Comparison of ENCODE assay signal across 8 cellular contexts in the genomic region with DNA sequence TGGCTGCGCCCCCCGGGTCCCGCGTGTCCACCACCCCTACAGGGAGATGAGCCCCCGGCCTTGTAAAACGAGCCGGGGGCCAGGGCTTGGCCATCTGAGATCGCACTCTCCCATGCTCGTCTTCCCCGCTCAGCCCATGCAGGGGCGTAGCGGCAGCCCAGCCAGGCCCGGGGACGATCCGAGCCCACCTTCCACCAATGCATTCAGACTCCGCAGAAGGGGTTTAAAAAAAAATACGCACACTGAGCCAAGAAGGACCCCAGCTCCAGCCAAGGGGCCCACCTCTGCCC. TPM values are rescaled to one million over a fixed set of nuclear protein-coding genes. Genes with fewer than 3 reads are reported as not detected.
A peak's percentile ranks its signal among the peaks of the same experiment; 100 is the strongest.
DNase-seq lines count a peak whose midpoint lies in the region; ATAC-seq and TF ChIP-seq lines count a peak whose summit lies in the region.

No MANE protein-coding gene starts in this region.

- H3K9me3 ChIP-seq in osteoblast (ENCODE audit: low read depth, low read length): no peaks in the 10 kb centered on the region

- TF ChIP-seq CTCF in GM10248 (IDR thresholded peaks at IDR 0.05; ENCODE audit: control extremely low read depth, extremely low read depth, low read depth, missing control alignments) (no peak), osteoblast (IDR thresholded peaks at IDR 0.05; ENCODE audit: extremely low read depth, low read depth, low read length) (no peak)

- ATAC-seq in GM21717 (IDR thresholded peaks at IDR 0.05; ENCODE audit: unreplicated experiment): peak; percentile 32

- peak overlapping the region; percentile 92 for H3K4me2 ChIP-seq in osteoblast (ENCODE audit: insufficient read depth, low read length)

- peaks cover 12% of the 10 kb centered on the region for H3K79me2 ChIP-seq in osteoblast (ENCODE audit: insufficient read depth, low read length)

- peaks cover 5% of the 10 kb centered on the region for H3K36me3 ChIP-seq in osteoblast (ENCODE audit: insufficient read depth, low read length)

- peak overlapping the region; percentile 95 for H3K27ac ChIP-seq in osteoblast (ENCODE audit: low read depth, low read length)

- DNase-seq in GM10248 (ENCODE audit: extremely low spot score) (peak; percentile 36), KG1 (lab: John Stamatoyannopoulos, UW) (peak; percentile 29), germinal center (ENCODE audit: low spot score) (peak; percentile 44), osteoblast (ENCODE audit: insufficient read length, low spot score, missing footprints) (no peak), putamen (ENCODE audit: low spot score) (no peak), kidney glomerular epithelial cell (lab: John Stamatoyannopoulos, UW) (no peak)
- peak; percentile 16 for DNase-seq in activated T-helper 9 cell treated with anti-CD3 and anti-CD28 coated beads, Interleukin-2, amount 50 U/mL, for 16 hours (ENCODE audit: low read depth)

- POLR2A ChIA-PET in GM10248 (lab: Yijun Ruan, JAX): no interaction called here

- H4K20me1 ChIP-seq in osteoblast (ENCODE audit: insufficient read depth, low read length): peaks cover 6% of the 10 kb centered on the region

- CTCF ChIA-PET in GM10248 (lab: Yijun Ruan, JAX): interaction anchor here (1.0 to 4.8 kb wide), 14 partner anchors 10 to 100 kb away, joined by 3 to 77 read pairs (median 5); a partner anchor contains a TSS

- no peaks in the 10 kb centered on the region for H3K27me3 ChIP-seq in osteoblast (ENCODE audit: insufficient read depth, low read length)

- peak overlapping the region; percentile 89 for H2AFZ ChIP-seq in osteoblast (ENCODE audit: low read length)

- H3K4me3 ChIP-seq in osteoblast (ENCODE audit: insufficient read depth, low read length): peak overlapping the region; percentile 85

- H3K4me1 ChIP-seq in osteoblast (ENCODE audit: insufficient read depth, low read length): peaks cover 27% of the 10 kb centered on the region

RNA-seq across cellular contexts. Expression of a gene that starts 0.3 kb away (rescaled TPM):
- 33.3 and 36.2 TPM in 2 replicates for total RNA-seq in osteoblast

Comparison
In these comparisons a context has a peak if more than half of its experiments do, and no peak if none do; other contexts are left out.
1. DNase-seq: peak in GM10248 (single experiment), KG1 (single experiment), activated T-helper 9 cell treated with anti-CD3 and anti-CD28 coated beads, Interleukin-2, amount 50 U/mL, for 16 hours (single experiment) and germinal center (single experiment); none in osteoblast (single experiment), putamen (single experiment) and kidney glomerular epithelial cell (single experiment).